ENCODE assay signal across 1 cellular context in the genomic region with DNA sequence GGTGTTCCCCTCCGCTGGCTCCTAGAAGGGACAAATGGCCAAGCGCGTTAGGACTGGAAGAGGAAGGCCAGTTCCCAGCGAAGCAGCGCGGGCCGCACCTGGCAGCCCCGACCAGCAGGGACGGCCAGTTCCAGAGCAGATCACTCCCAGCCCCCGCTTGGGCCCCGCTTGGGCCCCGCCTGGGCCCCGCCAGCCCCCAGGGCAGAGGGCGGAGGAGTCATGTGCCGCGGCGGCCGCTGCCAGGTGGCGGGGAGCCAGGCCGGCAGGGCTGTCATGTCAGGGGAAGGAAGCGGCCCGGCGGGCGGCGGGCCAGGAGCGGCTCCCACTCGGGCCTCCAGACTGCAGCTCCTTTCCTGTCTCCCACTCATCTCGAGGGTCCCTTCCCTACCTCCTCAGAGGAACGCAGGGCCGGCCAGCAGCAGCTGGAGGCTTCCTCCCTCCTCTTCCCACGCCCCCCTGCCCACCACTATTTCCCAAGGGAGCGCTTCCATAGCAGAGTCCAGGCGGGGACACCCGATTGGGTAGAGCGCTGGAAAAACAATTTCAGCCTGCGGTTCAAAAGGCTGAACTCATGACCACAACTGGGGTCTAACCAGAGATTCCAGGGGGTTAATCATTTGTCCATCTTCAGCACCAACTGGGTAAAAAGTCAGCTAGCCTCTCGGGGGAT.
TF ChIP-seq lines count a peak whose summit lies in the region.

No MANE protein-coding gene starts in this region.

TF ChIP-seq in GM12878, 131 proteins besides CTCF, POLR2A, EP300 and RAD21 (continued from another document):
- 0 out of 4 replicates have a peak, but pooled peaks of 1 of the 2 experiments have one; percentile 16 for TF ChIP-seq BHLHE40 (IDR thresholded peaks at IDR 0.05; ENCODE audit: borderline replicate concordance in 1 of 2, low read depth in 2 of 2, low read length in 1 of 2)
- TF ChIP-seq USF1 (IDR thresholded peaks at IDR 0.05; ENCODE audit: borderline replicate concordance, extremely low read length, insufficient read depth, low read depth, low read length): peak; percentile 35
- TF ChIP-seq ZNF207 (IDR thresholded peaks at IDR 0.05; ENCODE audit: borderline replicate concordance): no peak
